In genomic region chr1:9129391-9130041, GRCh38 we compare ENCODE assay signal across 8 cellular contexts. TPM values are rescaled to one million over a fixed set of nuclear protein-coding genes. Genes with fewer than 3 reads are reported as not detected.
DNase-seq lines count a peak whose midpoint lies in the region; ATAC-seq and TF ChIP-seq lines count a peak whose summit lies in the region.

No MANE protein-coding gene starts in this region.

- H3K4me2 ChIP-seq in DOHH2 (ENCODE audit: low read length) (peak overlapping the region; percentile 83), KMS-11 (peak overlapping the region; percentile 41)

- H3F3A ChIP-seq in DOHH2 (ENCODE audit: control insufficient read depth, insufficient read depth), result peaks cover 21% of the 10 kb centered on the region

- H3K4me1 ChIP-seq in DOHH2 (ENCODE audit: control insufficient read depth, low read length) (peaks cover 69% of the 10 kb centered on the region), KMS-11 (ENCODE audit: low read depth, poor library complexity, severe bottlenecking) (peaks cover 8% of the 10 kb centered on the region), iPS-20b (ENCODE audit: insufficient read depth, low read length) (no peaks in the 10 kb centered on the region)

- H3K79me2 ChIP-seq in DOHH2 (ENCODE audit: control insufficient read depth, low read length) (peaks cover 28% of the 10 kb centered on the region), KMS-11 (ENCODE audit: insufficient read depth, low read depth) (no peaks in the 10 kb centered on the region)

- H3K9ac ChIP-seq in KMS-11, result no peak overlapping the region
- no peak overlapping the region for H3K9ac ChIP-seq in iPS-20b (ENCODE audit: low read depth, low read length)

- TF ChIP-seq CTCF in DOHH2 (IDR thresholded peaks at IDR 0.05; ENCODE audit: low read depth, low read length, poor library complexity, severe bottlenecking), result no peak
- no peak for TF ChIP-seq CTCF in KMS-11 (conservative IDR thresholded peaks at IDR 0.05; ENCODE audit: low read depth, low read length)
- no peak for TF ChIP-seq CTCF in astrocyte of the spinal cord (IDR thresholded peaks at IDR 0.05; ENCODE audit: low read depth, low read length)

- H3K4me3 ChIP-seq in DOHH2 (ENCODE audit: low read length) (peak overlapping the region; percentile 69), KMS-11 (IDR thresholded peaks at IDR 0.05; ENCODE audit: insufficient read depth, low read depth, low read length) (no peak overlapping the region), astrocyte of the spinal cord (ENCODE audit: low read depth, low read length) (peak overlapping the region; percentile 47), iPS-20b (ENCODE audit: low read length) (peak overlapping the region; percentile 56)

- H3K27me3 ChIP-seq in DOHH2 (ENCODE audit: control insufficient read depth, low read length), result peaks cover 6% of the 10 kb centered on the region
- H3K27me3 ChIP-seq in KMS-11 (ENCODE audit: insufficient read depth, low read depth), result 0 out of 2 replicates have a peak, but pooled peaks cover 3% of the 10 kb centered on the region
- peaks cover 20% of the 10 kb centered on the region for H3K27me3 ChIP-seq in iPS-20b (ENCODE audit: insufficient read depth, low read length)

- peak overlapping the region; percentile 67 for H2AFZ ChIP-seq in KMS-11 (ENCODE audit: low read depth)

- DNase-seq in T-helper 9 cell, result peak; percentile 88
- DNase-seq in astrocyte of the spinal cord (ENCODE audit: low read depth, low spot score), result peak; percentile 50
- peak; percentile 64 to 78 (median 69) for DNase-seq in stimulated activated CD4-positive, alpha-beta T cell treated with anti-CD3 and anti-CD28 coated beads, Interleukin-12 subunit alpha, Interleukin-12 subunit beta, amount 100 ng/mL, for 48 hours (ENCODE audit: low read depth in 2 of 3, low spot score in 1 of 3)
- DNase-seq in occipital lobe (lab: John Stamatoyannopoulos, UW), result no peak

- in situ Hi-C loops in astrocyte of the spinal cord (cut with HindIII; ENCODE audit: low sequenced_read_pairs), result no loop called here

- H3K27ac ChIP-seq in DOHH2 (ENCODE audit: low read depth, low read length) (peak overlapping the region; percentile 17), KMS-11 (no peak overlapping the region), iPS-20b (ENCODE audit: low read length) (no peak overlapping the region)

- H3K9me3 ChIP-seq in DOHH2 (ENCODE audit: control insufficient read depth, insufficient read depth, low read length) (no peaks in the 10 kb centered on the region), iPS-20b (ENCODE audit: insufficient read depth, low read depth, low read length) (no peaks in the 10 kb centered on the region)

- peak; percentile 75 for ATAC-seq in GM21737 (IDR thresholded peaks at IDR 0.05; ENCODE audit: unreplicated experiment)

- H4K20me1 ChIP-seq in DOHH2 (ENCODE audit: control insufficient read depth, insufficient read depth, low read depth, low read length) (no peaks in the 10 kb centered on the region), KMS-11 (ENCODE audit: insufficient read depth) (no peaks in the 10 kb centered on the region)

- H3K9me2 ChIP-seq in DOHH2 (replicated peaks; ENCODE audit: control insufficient read depth, low read length), result no peaks in the 10 kb centered on the region

- H3K36me3 ChIP-seq in DOHH2 (ENCODE audit: control insufficient read depth, low read length) (no peaks in the 10 kb centered on the region), KMS-11 (ENCODE audit: insufficient read depth) (no peaks in the 10 kb centered on the region), iPS-20b (ENCODE audit: insufficient read depth, low read depth, low read length) (no peaks in the 10 kb centered on the region)

RNA-seq across cellular contexts. Expression of gene GPR157, which starts 0.6 kb away (rescaled TPM):
- 0.47 TPM for total RNA-seq in occipital lobe
